In the genomic region with DNA sequence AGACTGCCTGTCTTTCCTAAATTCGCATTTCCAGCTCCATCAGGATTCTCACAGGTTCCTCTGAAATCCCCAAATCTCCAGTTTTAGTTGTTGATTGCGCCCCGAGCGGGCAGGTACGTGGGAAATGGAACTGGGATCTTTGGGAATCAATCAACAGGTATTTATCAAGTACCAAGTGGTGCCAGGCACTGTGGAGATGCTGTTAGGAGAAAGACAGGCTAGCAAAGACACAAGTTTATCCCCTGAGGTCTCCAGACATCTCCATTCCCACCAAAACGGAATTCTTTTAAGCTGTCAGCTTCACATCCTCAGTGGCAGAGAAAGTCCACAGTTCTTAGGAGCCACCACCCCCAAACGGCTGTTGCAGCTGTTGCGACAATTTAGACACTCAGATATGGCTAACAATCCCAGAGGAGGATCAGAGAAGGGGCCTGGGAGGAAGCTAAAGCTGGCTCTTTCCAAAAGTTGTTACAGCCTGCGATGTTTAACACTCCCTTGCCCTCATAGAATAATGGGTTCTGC, we compare ENCODE assay signal across 9 cellular contexts. TPM values are rescaled to one million over a fixed set of nuclear protein-coding genes. Genes with fewer than 3 reads are reported as not detected.
A peak's percentile ranks its signal among the peaks of the same experiment; 100 is the strongest.
DNase-seq lines count a peak whose midpoint lies in the region; ATAC-seq and TF ChIP-seq lines count a peak whose summit lies in the region.
"Had no signal": no experiment of that assay in that cellular context is flagged by ENCODE, and none has a peak within 500 bp of the region (broad histone marks: within the 10 kb centered on the region; RNA-seq: fewer than 3 reads in every experiment).

No MANE protein-coding gene starts in this region.

- H3K4me1 ChIP-seq in left ventricle myocardium inferior (peaks cover 44% of the 10 kb centered on the region), aorta (ENCODE audit: control insufficient read depth in 1 of 2, insufficient read depth in 2 of 2, low read length in 2 of 2) (peaks cover 0 to 2% of the 10 kb centered on the region in 2 donors)

- H3K9me3 ChIP-seq in left ventricle myocardium inferior (replicated peaks) (no peaks in the 10 kb centered on the region), aorta (ENCODE audit: control insufficient read depth, low read length) (no peaks in the 10 kb centered on the region)

- no peaks in the 10 kb centered on the region for H3K27me3 ChIP-seq in left ventricle myocardium inferior (ENCODE audit: low read depth)
- H3K27me3 ChIP-seq in aorta (ENCODE audit: control insufficient read depth in 1 of 2, insufficient read depth in 2 of 2, low read length in 1 of 2), result no peaks in the 10 kb centered on the region

- H3K9me3 Mint-ChIP-seq in naive thymus-derived CD8-positive, alpha-beta T cell, result no peaks in the 10 kb centered on the region
- H3K9me3 Mint-ChIP-seq in Calu3 (ENCODE audit: low read depth, unreplicated experiment), result no peaks in the 10 kb centered on the region

- CTCF ChIA-PET in Calu3 (lab: Charles Lee), result interaction anchor here (0.9 kb wide), 1 partner anchor 134 kb away, joined by 3 read pairs; no protein-coding TSS in a partner anchor

- POLR2A ChIA-PET in naive thymus-derived CD8-positive, alpha-beta T cell (lab: Charles Lee), result interaction anchor here (0.6 to 3.1 kb wide), 5 partner anchors 9 to 312 kb away, joined by 3 to 18 read pairs (median 3); partner anchors contain the start of gene ATF7

- H3K4me1 Mint-ChIP-seq in naive thymus-derived CD8-positive, alpha-beta T cell, result peaks cover 6 to 32% (median 24%) of the 10 kb centered on the region in 4 donors
- H3K4me1 Mint-ChIP-seq in Calu3 (ENCODE audit: low read depth, unreplicated experiment), result no peaks in the 10 kb centered on the region

- peak overlapping the region; percentile 88 for H3K4me3 ChIP-seq in left ventricle myocardium inferior
- H3K4me3 ChIP-seq in aorta (ENCODE audit: low read length in 2 of 2), result peak overlapping the region in 1 of 2 donors; percentile 43

- intact Hi-C loops in left ventricle myocardium inferior (cut with micrococcal nuclease) (loop anchor here (10.0 kb wide), 1 partner anchor 53 kb away; the partner anchor contains the start of gene ATF7), Right ventricle myocardium inferior (cut with DNase I) (loop anchor here (5.0 kb wide), 1 partner anchor 80 kb away; no protein-coding TSS in a partner anchor), aorta (cut with DNase I) (loop anchor here (2.0 to 5.0 kb wide), 3 partner anchors 50 to 135 kb away; partner anchors contain the start of gene ATF7 (in 1 of the 2)), Calu3 (cut with micrococcal nuclease; ENCODE audit: unreplicated experiment) (loop anchor here (10.0 kb wide), 1 partner anchor 53 kb away; the partner anchor contains the start of gene ATF7)

- H3K27me3 Mint-ChIP-seq in naive thymus-derived CD8-positive, alpha-beta T cell, result peaks cover 10 to 27% (median 17%) of the 10 kb centered on the region in 5 donors
- peaks cover 36% of the 10 kb centered on the region for H3K27me3 Mint-ChIP-seq in Calu3 (ENCODE audit: unreplicated experiment)

- H3K27ac ChIP-seq in left ventricle myocardium inferior (replicated peaks), result peak overlapping the region; percentile 90
- H3K27ac ChIP-seq in aorta (ENCODE audit: low read depth in 1 of 2, low read length in 2 of 2), result peak overlapping the region; percentile 80 to 99

- BruUV-seq in Calu3 (replicated peaks; lab: Mats Ljungman, UMichigan), result no TSS peak

- peak overlapping the region in 1 of 10 donors; percentile 25 for H3K27ac Mint-ChIP-seq in naive thymus-derived CD8-positive, alpha-beta T cell
- no peak overlapping the region for H3K27ac Mint-ChIP-seq in Calu3 (ENCODE audit: unreplicated experiment)

- H3K36me3 ChIP-seq in left ventricle myocardium inferior, result peaks cover 16% of the 10 kb centered on the region
- no peaks in the 10 kb centered on the region for H3K36me3 ChIP-seq in aorta (ENCODE audit: control insufficient read depth in 1 of 2, insufficient read depth in 2 of 2, low read length in 1 of 2)

- ATAC-seq in Right ventricle myocardium inferior, result no peak
- ATAC-seq in naive thymus-derived CD8-positive, alpha-beta T cell, result no peak
- ATAC-seq in aorta (ENCODE audit: low FRiP score), result no peak
- no peak for ATAC-seq in GM21390 (IDR thresholded peaks at IDR 0.05; ENCODE audit: unreplicated experiment)

- peaks cover 0 to 13% (median 0%) of the 10 kb centered on the region in 3 donors for H3K36me3 Mint-ChIP-seq in naive thymus-derived CD8-positive, alpha-beta T cell
- H3K36me3 Mint-ChIP-seq in Calu3 (ENCODE audit: insufficient read depth, unreplicated experiment), result peaks cover 16% of the 10 kb centered on the region

- DNase-seq in left ventricle myocardium inferior, result no peak
- DNase-seq in Right ventricle myocardium inferior (ENCODE audit: missing footprints), result no peak
- peak; percentile 55 for DNase-seq in ecto neural progenitor cell (ENCODE audit: low spot score)
- no peak for DNase-seq in naive thymus-derived CD8-positive, alpha-beta T cell
- DNase-seq in aorta, result no peak
- no peak for DNase-seq in Calu3
- no peak for DNase-seq in DMS153 treated with DMSO at 0.1 percent for 48 hours (lab: John Stamatoyannopoulos, UW; ENCODE audit: unreplicated experiment)
- DNase-seq: T-helper 9 cell had no signal

- no peak for TF ChIP-seq CTCF in left ventricle myocardium inferior (IDR thresholded peaks at IDR 0.05; ENCODE audit: borderline replicate concordance)
- no peak for TF ChIP-seq CTCF in Calu3 (IDR thresholded peaks at IDR 0.05; ENCODE audit: unreplicated experiment)

- H3K4me3 Mint-ChIP-seq in naive thymus-derived CD8-positive, alpha-beta T cell, result peak overlapping the region; percentile 92 to 99 (median 96)
- H3K4me3 Mint-ChIP-seq in Calu3 (ENCODE audit: low read depth, unreplicated experiment), result no peak overlapping the region

- 29 to 31% methylated on average over 9 of the region's 9 CpGs for WGBS in aorta, 2 donors

RNA-seq across cellular contexts. Expression of gene ATP5MC2, which starts 1.8 kb away (rescaled TPM):
- 534 TPM for total RNA-seq in left ventricle myocardium inferior
- total RNA-seq in Right ventricle myocardium inferior, result 600 TPM
- total RNA-seq in naive thymus-derived CD8-positive, alpha-beta T cell, result 100 to 1,000 TPM; 235 to 250 TPM
- polyA plus RNA-seq in naive thymus-derived CD8-positive, alpha-beta T cell, result 100 to 1,000 TPM; 519 to 658 (median 605) TPM
- 100 to 1,000 TPM; 152 to 183 TPM for total RNA-seq in aorta
- 100 to 1,000 TPM; 389 to 390 TPM for polyA plus RNA-seq in aorta
- total RNA-seq in Calu3 (2022), result 169 and 173 TPM in 2 replicates

RNA-seq across cellular contexts. Expression of gene CALCOCO1, which starts 49.6 kb away (rescaled TPM):
- total RNA-seq in left ventricle myocardium inferior, result 201 TPM
- 186 TPM for total RNA-seq in Right ventricle myocardium inferior
- 100 to 1,000 TPM; 152 to 168 TPM for total RNA-seq in naive thymus-derived CD8-positive, alpha-beta T cell
- 10 to 100 TPM; 52.3 to 55.5 (median 55.4) TPM for polyA plus RNA-seq in naive thymus-derived CD8-positive, alpha-beta T cell
- 100 to 1,000 TPM; 242 to 259 TPM for total RNA-seq in aorta
- 100 to 1,000 TPM in 1 of 2 donors, 10 to 100 TPM in 1; 88.5 to 299 TPM for polyA plus RNA-seq in aorta
- total RNA-seq in Calu3 (2022), result 42.1 and 44.4 TPM in 2 replicates

RNA-seq across cellular contexts. Expression of gene ATF7, which starts 51.5 kb away (rescaled TPM):
- total RNA-seq in left ventricle myocardium inferior (29.8 TPM), Right ventricle myocardium inferior (39.8 TPM), aorta (10 to 100 TPM; 68.4 to 73.5 TPM), Calu3 (2022) (18.0 and 24.9 TPM in 2 replicates)
- 10 to 100 TPM; 25.8 to 30.4 TPM for total RNA-seq in naive thymus-derived CD8-positive, alpha-beta T cell
- 10 to 100 TPM; 13.0 to 19.2 (median 13.7) TPM for polyA plus RNA-seq in naive thymus-derived CD8-positive, alpha-beta T cell
- 10 to 100 TPM; 25.7 to 29.5 TPM for polyA plus RNA-seq in aorta
